In the genomic region with DNA sequence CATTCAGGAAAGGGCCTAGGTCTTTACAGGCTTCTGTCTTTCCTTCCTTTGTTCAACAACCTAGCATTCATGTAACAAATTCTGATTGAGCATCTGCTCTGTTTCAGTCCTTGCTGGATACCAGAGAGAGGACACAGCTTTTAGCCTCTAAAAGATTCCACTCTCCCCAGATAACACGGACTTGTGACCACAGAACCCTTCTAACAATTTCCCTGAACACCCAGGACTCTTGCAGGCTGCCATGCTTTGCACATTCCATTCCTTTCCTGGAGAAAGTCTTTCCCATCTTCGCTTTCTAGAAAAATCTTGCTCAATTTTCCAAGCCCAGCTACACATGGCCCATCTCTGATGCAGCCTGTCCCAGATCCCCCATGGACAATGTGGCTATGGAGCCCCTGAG, we compare ENCODE assay signal across 20 cellular contexts.
DNase-seq lines count a peak whose midpoint lies in the region; ATAC-seq, FAIRE-seq and TF ChIP-seq lines count a peak whose summit lies in the region.
"Had no signal": no experiment of that assay in that cellular context is flagged by ENCODE, and none has a peak within 500 bp of the region (broad histone marks: within the 10 kb centered on the region; RNA-seq: fewer than 3 reads in every experiment).

No MANE protein-coding gene starts in this region.

- DNase-seq in PC-3 (no peak), fibroblast of villous mesenchyme (ENCODE audit: low read depth) (peak; percentile 78), myocyte (ENCODE audit: low read depth) (peak; percentile 41), HTR-8/SVneo (ENCODE audit: insufficient read length, low spot score) (no peak)
- no peak for DNase-seq in activated T-cell treated with anti-CD3 and anti-CD28 coated beads, Interleukin-2, amount 50 U/mL, for 24 hours
- no peak for DNase-seq in central memory CD4-positive, alpha-beta T cell
- no peak for DNase-seq in activated naive CD4-positive, alpha-beta T cell treated with anti-CD3 and anti-CD28 coated beads, Interleukin-2, amount 50 U/mL, for 72 hours (ENCODE audit: low spot score in 2 of 2)
- DNase-seq: BE2C; CD8-positive, alpha-beta T cell; COR-L47; DMS153; DMS79 treated with DMSO at 0.1 percent for 48 hours; GDM1; GOT3 had no signal

- no peaks in the 10 kb centered on the region for H3K27me3 ChIP-seq in PC-3 (ENCODE audit: low read length)
- H3K27me3 ChIP-seq: BE2C had no signal

- H3K4me3 Mint-ChIP-seq in activated T-cell treated with anti-CD3 and anti-CD28 coated beads, Interleukin-2, amount 50 U/mL, for 24 hours, result no peak overlapping the region
- H3K4me3 Mint-ChIP-seq: CD8-positive, alpha-beta T cell had no signal

- POLR2A ChIA-PET in PC-3 (lab: Charles Lee; ENCODE audit: unreplicated experiment), result no interaction called here

- H3K9me2 ChIP-seq in PC-3 (replicated peaks; ENCODE audit: low read length), result no peaks in the 10 kb centered on the region

- no peak overlapping the region for H3K4me3 ChIP-seq in PC-3 (ENCODE audit: low read length)
- no peak overlapping the region for H3K4me3 ChIP-seq in fibroblast of villous mesenchyme (ENCODE audit: low read depth, low read length)
- H3K4me3 ChIP-seq: HAP-1 had no signal

- peak overlapping the region; percentile 66; the same call in 1 of the 2 replicates for H3K9ac ChIP-seq in PC-3 (ENCODE audit: low read length)

- intact Hi-C loops in PC-3 (cut with micrococcal nuclease), result no loop called here

- H3F3A ChIP-seq in PC-3 (ENCODE audit: low read length, unreplicated experiment), result no peaks in the 10 kb centered on the region

- TF ChIP-seq CTCF in PC-3 (conservative IDR thresholded peaks at IDR 0.05; ENCODE audit: low read depth, low read length) (no peak), fibroblast of villous mesenchyme (IDR thresholded peaks at IDR 0.05; ENCODE audit: insufficient read depth, low read depth, low read length) (no peak)

- no peaks in the 10 kb centered on the region for H3K36me3 Mint-ChIP-seq in activated T-cell treated with anti-CD3 and anti-CD28 coated beads, Interleukin-2, amount 50 U/mL, for 24 hours (ENCODE audit: low read depth)
- H3K36me3 Mint-ChIP-seq in activated naive CD4-positive, alpha-beta T cell treated with anti-CD3 and anti-CD28 coated beads, Interleukin-2, amount 50 U/mL, for 72 hours, result peaks cover 0 to under 1% of the 10 kb centered on the region in 2 donors
- H3K36me3 Mint-ChIP-seq: CD8-positive, alpha-beta T cell had no signal

- no peaks in the 10 kb centered on the region for H4K20me1 ChIP-seq in PC-3 (ENCODE audit: low read length)

- no peak overlapping the region for H3K4me2 ChIP-seq in PC-3 (ENCODE audit: low read length)

- no peaks in the 10 kb centered on the region for H3K27me3 Mint-ChIP-seq in activated T-cell treated with anti-CD3 and anti-CD28 coated beads, Interleukin-2, amount 50 U/mL, for 24 hours

- peaks cover 34% of the 10 kb centered on the region for H3K4me1 ChIP-seq in PC-3 (ENCODE audit: insufficient read depth, low read length)
- H3K4me1 ChIP-seq: BE2C had no signal

- H3K27ac ChIP-seq in PC-3 (ENCODE audit: low read length), result peak overlapping the region; percentile 98
- H3K27ac ChIP-seq: C4-2B had no signal

- BruUV-seq in PC-3 (replicated peaks; lab: Mats Ljungman, UMichigan), result no TSS peak

- H3K9me3 Mint-ChIP-seq in activated T-cell treated with anti-CD3 and anti-CD28 coated beads, Interleukin-2, amount 50 U/mL, for 24 hours, result peaks cover 4% of the 10 kb centered on the region
- no peaks in the 10 kb centered on the region for H3K9me3 Mint-ChIP-seq in activated naive CD4-positive, alpha-beta T cell treated with anti-CD3 and anti-CD28 coated beads, Interleukin-2, amount 50 U/mL, for 72 hours
- H3K9me3 Mint-ChIP-seq: CD8-positive, alpha-beta T cell had no signal

- H3K36me3 ChIP-seq in PC-3 (ENCODE audit: low read depth, low read length), result no peaks in the 10 kb centered on the region
- H3K36me3 ChIP-seq: BE2C, HAP-1 had no signal

- CTCF ChIA-PET in PC-3 (lab: Charles Lee), result no interaction called here

- no peak for ATAC-seq in PC-3
- ATAC-seq in activated naive CD4-positive, alpha-beta T cell treated with anti-CD3 and anti-CD28 coated beads, Interleukin-2, amount 50 U/mL, for 72 hours, result no peak
- ATAC-seq: CD8-positive, alpha-beta T cell had no signal

- no peak overlapping the region for H3K27ac Mint-ChIP-seq in activated T-cell treated with anti-CD3 and anti-CD28 coated beads, Interleukin-2, amount 50 U/mL, for 24 hours
- no peak overlapping the region for H3K27ac Mint-ChIP-seq in activated naive CD4-positive, alpha-beta T cell treated with anti-CD3 and anti-CD28 coated beads, Interleukin-2, amount 50 U/mL, for 72 hours
- H3K27ac Mint-ChIP-seq: CD8-positive, alpha-beta T cell had no signal

- H3K79me2 ChIP-seq in PC-3 (ENCODE audit: low read length), result no peaks in the 10 kb centered on the region

- FAIRE-seq in HTR-8/SVneo (lab: Jason Lieb, UNC), result no peak
- FAIRE-seq: A204.1, D721Med, GM12892, GM19239 had no signal

- no peaks in the 10 kb centered on the region for H3K9me3 ChIP-seq in PC-3 (ENCODE audit: low read length)
- H3K9me3 ChIP-seq: BE2C, HAP-1 had no signal

- H3K4me1 Mint-ChIP-seq in activated T-cell treated with anti-CD3 and anti-CD28 coated beads, Interleukin-2, amount 50 U/mL, for 24 hours (ENCODE audit: low read depth), result no peaks in the 10 kb centered on the region

- H2AFZ ChIP-seq in PC-3 (ENCODE audit: low read length), result no peak overlapping the region

Comparison
In these comparisons a context has a peak if more than half of its experiments do, and no peak if none do; other contexts are left out.
1. DNase-seq: peak in fibroblast of villous mesenchyme (single experiment) and myocyte (single experiment); none in PC-3 (single experiment), activated T-cell treated with anti-CD3 and anti-CD28 coated beads, Interleukin-2, amount 50 U/mL, for 24 hours (single experiment), central memory CD4-positive, alpha-beta T cell (single experiment), activated naive CD4-positive, alpha-beta T cell treated with anti-CD3 and anti-CD28 coated beads, Interleukin-2, amount 50 U/mL, for 72 hours (0 of 2) and HTR-8/SVneo (single experiment).